In the genomic region with DNA sequence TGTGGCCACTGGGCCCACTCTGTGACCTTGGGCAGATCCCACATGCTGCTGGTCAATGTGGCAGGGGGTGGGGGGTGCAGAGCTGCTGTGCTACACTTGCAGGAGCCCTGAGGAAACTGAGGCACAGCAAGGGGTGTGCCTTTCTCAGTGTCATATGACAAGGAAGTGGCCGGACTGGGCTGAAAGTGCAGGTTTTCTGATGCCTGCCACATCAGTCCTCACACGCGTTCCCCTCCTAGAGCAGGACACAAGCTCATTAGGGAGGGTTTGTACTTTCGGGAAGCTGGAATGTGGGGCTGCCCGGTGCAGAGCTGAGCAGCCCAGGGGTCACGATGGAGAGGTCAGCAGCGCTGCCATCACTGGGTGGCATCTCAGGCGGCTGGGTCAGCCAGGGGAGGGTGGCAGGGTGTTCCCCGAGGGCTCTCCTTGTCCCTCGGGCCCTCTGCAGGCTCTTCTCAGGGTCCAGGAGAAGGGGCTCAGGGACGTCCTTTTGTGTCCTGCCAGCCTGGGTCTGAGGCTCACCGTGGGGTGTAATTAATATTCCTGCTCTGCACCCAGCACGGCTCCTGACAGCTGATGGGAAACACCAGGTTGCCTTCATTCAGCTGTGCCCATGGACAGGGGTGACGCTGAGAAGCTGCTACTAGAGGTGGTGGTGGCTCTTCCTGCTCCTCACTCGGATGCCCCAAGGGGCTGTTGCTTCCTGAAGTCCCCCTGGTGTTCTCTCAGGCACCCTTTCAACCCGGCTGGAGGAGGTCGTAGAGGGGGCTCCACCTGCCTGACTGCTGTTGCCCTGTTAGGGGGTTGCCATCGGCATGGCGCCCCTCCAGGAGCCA, we compare ENCODE assay signal across 19 cellular contexts.
A peak's percentile ranks its signal among the peaks of the same experiment; 100 is the strongest.
DNase-seq lines count a peak whose midpoint lies in the region; ATAC-seq and TF ChIP-seq lines count a peak whose summit lies in the region.
"Had no signal": no experiment of that assay in that cellular context is flagged by ENCODE, and none has a peak within 500 bp of the region (broad histone marks: within the 10 kb centered on the region; RNA-seq: fewer than 3 reads in every experiment).

No MANE protein-coding gene starts in this region.

- H3K9me3 ChIP-seq in BLaER1: no peaks in the 10 kb centered on the region
- H3K9me3 ChIP-seq: breast epithelium, Caco-2, right lobe of liver had no signal

- H3K36me3 Mint-ChIP-seq in CD14-positive monocyte (peaks cover 0 to 2% of the 10 kb centered on the region in 2 donors), endothelial cell (ENCODE audit: low read depth, unreplicated experiment) (no peaks in the 10 kb centered on the region)
- H3K36me3 Mint-ChIP-seq in natural killer cell treated with Interleukin-12 subunit alpha and Interleukin-12 subunit beta and Interleukin-15 and Interleukin-18, amount 100 ng/mL, for 72 hours: no peaks in the 10 kb centered on the region
- H3K36me3 Mint-ChIP-seq: stimulated activated naive B cell treated with anti-CD40 and anti-IgM and Interleukin-4, amounts not matched to agents 10 μg/mL and 1 μg/mL and 100 μg/mL, for 72 hours had no signal

- DNase-seq in CD14-positive monocyte (ENCODE audit: low spot score): peak; percentile 41
- DNase-seq in ecto neural progenitor cell (ENCODE audit: low spot score): peak; percentile 41
- DNase-seq in sciatic nerve (ENCODE audit: low spot score): peak; percentile 45
- no peak for DNase-seq in natural killer cell treated with Interleukin-12 subunit alpha and Interleukin-12 subunit beta and Interleukin-15 and Interleukin-18, amount 100 ng/mL, for 72 hours (ENCODE audit: low spot score)
- DNase-seq in endothelial cell (ENCODE audit: low spot score): no peak
- DNase-seq in cerebellum (ENCODE audit: low spot score): no peak
- DNase-seq: activated CD4-positive, alpha-beta T cell treated with anti-CD3 and anti-CD28 coated beads, Interleukin-2, amount 10 ng/mL, durations not matched to agents 7 days and 5 days; activated T-cell treated with anti-CD3 and anti-CD28 coated beads, Interleukin-2, amount 50 U/mL, for 48 hours; AML-193; Caco-2; IMR-90; NCI-H1694 treated with DMSO at 0.1 percent for 48 hours; NCI-H226; stimulated activated naive B cell treated with anti-CD40 and anti-IgM and Interleukin-4, amounts not matched to agents 10 μg/mL and 1 μg/mL and 100 μg/mL, for 72 hours; trophoblast cell had no signal

- no peak overlapping the region for H3K4me3 ChIP-seq in BLaER1
- H3K4me3 ChIP-seq: breast epithelium, right lobe of liver had no signal

- H3K9me3 Mint-ChIP-seq in CD14-positive monocyte (peaks cover 0 to 4% (median 0%) of the 10 kb centered on the region in 7 donors), endothelial cell (ENCODE audit: unreplicated experiment) (no peaks in the 10 kb centered on the region)
- H3K9me3 Mint-ChIP-seq in natural killer cell treated with Interleukin-12 subunit alpha and Interleukin-12 subunit beta and Interleukin-15 and Interleukin-18, amount 100 ng/mL, for 72 hours: no peaks in the 10 kb centered on the region
- H3K9me3 Mint-ChIP-seq: activated CD4-positive, alpha-beta T cell treated with anti-CD3 and anti-CD28 coated beads, Interleukin-2, amount 10 ng/mL, durations not matched to agents 7 days and 5 days had no signal

- no peaks in the 10 kb centered on the region for H4K20me1 ChIP-seq in BLaER1

- H3K4me3 Mint-ChIP-seq in CD14-positive monocyte (no peak overlapping the region), endothelial cell (ENCODE audit: unreplicated experiment) (no peak overlapping the region)
- H3K4me3 Mint-ChIP-seq in natural killer cell treated with Interleukin-12 subunit alpha and Interleukin-12 subunit beta and Interleukin-15 and Interleukin-18, amount 100 ng/mL, for 72 hours: no peak overlapping the region
- H3K4me3 Mint-ChIP-seq: activated CD4-positive, alpha-beta T cell treated with anti-CD3 and anti-CD28 coated beads, Interleukin-2, amount 10 ng/mL, durations not matched to agents 7 days and 5 days; stimulated activated naive B cell treated with anti-CD40 and anti-IgM and Interleukin-4, amounts not matched to agents 10 μg/mL and 1 μg/mL and 100 μg/mL, for 72 hours had no signal

- H3K9ac ChIP-seq in BLaER1: peak overlapping the region; percentile 63; the same call in 1 of the 2 replicates

- H3K27me3 ChIP-seq in BLaER1: no peaks in the 10 kb centered on the region
- H3K27me3 ChIP-seq: breast epithelium, right lobe of liver had no signal

- peaks cover 45% of the 10 kb centered on the region for H3K4me1 ChIP-seq in BLaER1
- H3K4me1 ChIP-seq: Caco-2, right lobe of liver had no signal

- TF ChIP-seq CTCF in CD14-positive monocyte (IDR thresholded peaks at IDR 0.05) (no peak), endothelial cell (IDR thresholded peaks at IDR 0.05; ENCODE audit: unreplicated experiment) (no peak)

- H3K36me3 ChIP-seq in BLaER1: 0 out of 2 replicates have a peak, but pooled peaks cover 3% of the 10 kb centered on the region
- H3K36me3 ChIP-seq: breast epithelium, right lobe of liver had no signal

- peak overlapping the region; percentile 63 for H3K27ac ChIP-seq in BLaER1
- H3K27ac ChIP-seq: breast epithelium, right lobe of liver had no signal

- intact Hi-C loops in CD14-positive monocyte (cut with micrococcal nuclease) (loop anchor here in 1 of 2 donors (10.0 kb wide), 1 partner anchor 208 kb away; no protein-coding TSS in a partner anchor), sciatic nerve (cut with DNase I) (no loop called here)

- H3K27ac Mint-ChIP-seq in CD14-positive monocyte: peak overlapping the region in 4 of 7 donors; percentile 45 to 98 (median 72)
- no peak overlapping the region for H3K27ac Mint-ChIP-seq in natural killer cell treated with Interleukin-12 subunit alpha and Interleukin-12 subunit beta and Interleukin-15 and Interleukin-18, amount 100 ng/mL, for 72 hours
- H3K27ac Mint-ChIP-seq in endothelial cell (ENCODE audit: unreplicated experiment): no peak overlapping the region
- H3K27ac Mint-ChIP-seq: activated CD4-positive, alpha-beta T cell treated with anti-CD3 and anti-CD28 coated beads, Interleukin-2, amount 10 ng/mL, durations not matched to agents 7 days and 5 days; stimulated activated naive B cell treated with anti-CD40 and anti-IgM and Interleukin-4, amounts not matched to agents 10 μg/mL and 1 μg/mL and 100 μg/mL, for 72 hours had no signal

- peak overlapping the region; percentile 84 for H3K4me2 ChIP-seq in BLaER1

- H3K27me3 Mint-ChIP-seq in CD14-positive monocyte (ENCODE audit: low read depth in 3 of 3) (peaks cover 2 to 7% (median 5%) of the 10 kb centered on the region in 3 donors), endothelial cell (ENCODE audit: unreplicated experiment) (peaks cover 7% of the 10 kb centered on the region)
- peaks cover 0 to 5% of the 10 kb centered on the region in 2 donors for H3K27me3 Mint-ChIP-seq in natural killer cell treated with Interleukin-12 subunit alpha and Interleukin-12 subunit beta and Interleukin-15 and Interleukin-18, amount 100 ng/mL, for 72 hours
- H3K27me3 Mint-ChIP-seq: activated CD4-positive, alpha-beta T cell treated with anti-CD3 and anti-CD28 coated beads, Interleukin-2, amount 10 ng/mL, durations not matched to agents 7 days and 5 days had no signal

- H3K4me1 Mint-ChIP-seq in CD14-positive monocyte (peaks cover 37% of the 10 kb centered on the region), endothelial cell (ENCODE audit: unreplicated experiment) (no peaks in the 10 kb centered on the region)
- no peaks in the 10 kb centered on the region for H3K4me1 Mint-ChIP-seq in natural killer cell treated with Interleukin-12 subunit alpha and Interleukin-12 subunit beta and Interleukin-15 and Interleukin-18, amount 100 ng/mL, for 72 hours (ENCODE audit: low read depth in 2 of 2)
- H3K4me1 Mint-ChIP-seq: activated CD4-positive, alpha-beta T cell treated with anti-CD3 and anti-CD28 coated beads, Interleukin-2, amount 10 ng/mL, durations not matched to agents 7 days and 5 days; stimulated activated naive B cell treated with anti-CD40 and anti-IgM and Interleukin-4, amounts not matched to agents 10 μg/mL and 1 μg/mL and 100 μg/mL, for 72 hours had no signal

- ATAC-seq in sciatic nerve (no peak), HG02798 (IDR thresholded peaks at IDR 0.05; ENCODE audit: poor library complexity, unreplicated experiment) (no peak)
- no peak for ATAC-seq in natural killer cell treated with Interleukin-12 subunit alpha and Interleukin-12 subunit beta and Interleukin-15 and Interleukin-18, amount 100 ng/mL, for 72 hours
- ATAC-seq: right lobe of liver; stimulated activated naive B cell treated with anti-CD40 and anti-IgM and Interleukin-4, amounts not matched to agents 10 μg/mL and 1 μg/mL and 100 μg/mL, for 72 hours had no signal

Comparison
In these comparisons a context has a peak if more than half of its experiments do, and no peak if none do; other contexts are left out.
1. DNase-seq: peak in CD14-positive monocyte (single experiment), ecto neural progenitor cell (single experiment) and sciatic nerve (single experiment); none in natural killer cell treated with Interleukin-12 subunit alpha and Interleukin-12 subunit beta and Interleukin-15 and Interleukin-18, amount 100 ng/mL, for 72 hours (single experiment), endothelial cell (single experiment) and cerebellum (single experiment).
2. H3K27ac Mint-ChIP-seq: peak in CD14-positive monocyte (4 of 7); none in natural killer cell treated with Interleukin-12 subunit alpha and Interleukin-12 subunit beta and Interleukin-15 and Interleukin-18, amount 100 ng/mL, for 72 hours (0 of 2) and endothelial cell (single experiment).